In the genomic region with DNA sequence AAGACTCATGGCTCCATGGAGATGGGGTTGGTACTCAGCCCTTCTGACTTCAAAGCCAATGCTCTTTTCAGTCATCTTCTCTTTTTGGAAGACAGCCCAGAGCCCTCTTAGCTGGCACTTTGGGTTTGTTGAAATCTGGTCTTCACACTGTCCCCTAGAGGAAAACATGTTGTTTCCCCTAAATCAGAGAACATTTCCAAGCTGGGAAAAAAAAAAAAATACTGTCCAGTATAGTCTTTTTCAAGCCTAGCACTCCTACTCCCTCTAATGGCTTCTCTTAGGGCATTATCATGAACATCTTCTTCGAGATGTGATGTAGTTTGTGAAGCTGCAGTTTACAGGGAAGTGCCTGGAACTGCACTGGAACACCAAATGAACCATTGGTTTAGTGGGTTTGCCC, we compare ENCODE assay signal across 7 cellular contexts. TPM values are rescaled to one million over a fixed set of nuclear protein-coding genes. Genes with fewer than 3 reads are reported as not detected.
DNase-seq lines count a peak whose midpoint lies in the region; ATAC-seq, FAIRE-seq and TF ChIP-seq lines count a peak whose summit lies in the region.

No MANE protein-coding gene starts in this region.

- H3K56ac ChIP-seq in H1 (replicated peaks; ENCODE audit: insufficient read length, low read depth, low read length): no peak overlapping the region

- peak in 1 of 2 experiments; percentile 16; a peak in 1 of 4 replicates for TF ChIP-seq RAD21 in H1 (IDR thresholded peaks at IDR 0.05 in 1 of 2, conservative IDR thresholded peaks at IDR 0.05 in 1 of 2; ENCODE audit: low read depth in 2 of 2, low read length in 2 of 2)

- TF ChIP-seq POLR2A in H1 (IDR thresholded peaks at IDR 0.05; ENCODE audit: control extremely low read depth in 1 of 2, low read depth in 2 of 2, low read length in 2 of 2): no peak

- peaks cover 0 to 11% (median 5%) of the 10 kb centered on the region in 4 experiments; a peak in 6 of 7 replicates for H3K4me1 ChIP-seq in H1 (replicated peaks in 1 of 4; ENCODE audit: control insufficient read depth in 3 of 4, insufficient read depth in 4 of 4, low read length in 3 of 4)

- TF ChIP-seq EP300 in H1 (IDR thresholded peaks at IDR 0.05; ENCODE audit: borderline replicate concordance in 1 of 2, low read depth in 2 of 2, low read length in 2 of 2): no peak

- peaks cover 8% of the 10 kb centered on the region for H3K23me2 ChIP-seq in H1 (ENCODE audit: low read depth, low read length)

- no peak overlapping the region for H4K8ac ChIP-seq in H1 (ENCODE audit: extremely low read depth, insufficient read depth, low read length)

- H3K36me3 ChIP-seq in GM06990 (ENCODE audit: control insufficient read depth, insufficient read depth, low read length) (no peaks in the 10 kb centered on the region), H1 (ENCODE audit: control insufficient read depth in 2 of 4, insufficient read depth in 4 of 4, low read length in 3 of 4) (peaks cover 0 to 7% (median 0%) of the 10 kb centered on the region in 4 experiments; a peak in 1 of 8 replicates)

- no peak overlapping the region for H2BK120ac ChIP-seq in H1 (replicated peaks; ENCODE audit: low read depth, low read length)

- H2BK15ac ChIP-seq in H1 (ENCODE audit: low read length): no peak overlapping the region

- FAIRE-seq in H1 (lab: Jason Lieb, UNC): no peak

- POLR2A ChIA-PET in H1 (lab: Charles Lee; ENCODE audit: partially characterized antibody): no interaction called here

- 82% methylated on average over 1 of the region's 1 CpG; no CpG with 5 or more reads in 1 of the 2 experiments for WGBS in H1 (ENCODE audit: extremely low coverage in 1 of 2, insufficient coverage in 1 of 2, insufficient read length in 1 of 2, insufficient replicate concordance in 2 of 2, low coverage in 1 of 2, low lambda C conversion rate in 2 of 2, missing lambda C conversion rate in 1 of 2), 2 experiments

- H3K4me3 ChIP-seq in GM06990 (replicated peaks; ENCODE audit: low read depth, low read length) (no peak overlapping the region), H1 (ENCODE audit: extremely low read depth in 1 of 4, insufficient read depth in 2 of 4, low read depth in 3 of 4, low read length in 4 of 4) (no peak overlapping the region)

- H2BK5ac ChIP-seq in H1 (ENCODE audit: low read depth, low read length): no peak overlapping the region

- H4K5ac ChIP-seq in H1 (ENCODE audit: insufficient read length, low read depth, low read length): no peak overlapping the region

- no peak overlapping the region for H3K4me2 ChIP-seq in H1 (ENCODE audit: insufficient read depth in 1 of 2, low read depth in 2 of 2, low read length in 2 of 2)

- no peak for DNase-seq in GM06990 (ENCODE audit: extremely low read depth, insufficient read length)
- peak; percentile 29 to 45 for DNase-seq in NCI-H446 (lab: John Stamatoyannopoulos, UW)
- DNase-seq in H1 (ENCODE audit: low read depth in 1 of 2, low spot score in 2 of 2): no peak
- DNase-seq in renal cortical epithelial cell (ENCODE audit: low read depth): peak; percentile 67
- no peak for DNase-seq in NCI-H2081 (lab: John Stamatoyannopoulos, UW)

- H3K4ac ChIP-seq in H1 (replicated peaks; ENCODE audit: insufficient read length, low read depth, low read length): no peak overlapping the region

- no peak overlapping the region for H4K91ac ChIP-seq in H1 (replicated peaks; ENCODE audit: insufficient read length, low read length)

- peaks cover 0 to 15% of the 10 kb centered on the region in 2 experiments; a peak in 3 of 4 replicates for H3K79me2 ChIP-seq in H1 (ENCODE audit: control insufficient read depth in 1 of 2, insufficient read depth in 2 of 2, low read length in 2 of 2)

- H3K79me1 ChIP-seq in H1 (ENCODE audit: low read depth, low read length): no peaks in the 10 kb centered on the region

- CTCF ChIA-PET in H1 (lab: Charles Lee; ENCODE audit: partially characterized antibody): interaction anchor here (0.6 to 1.5 kb wide), 6 partner anchors 28 to 108 kb away, joined by 3 to 4 read pairs (median 3); no protein-coding TSS in a partner anchor

- no peaks in the 10 kb centered on the region for H3K9me3 ChIP-seq in H1 (ENCODE audit: insufficient read depth in 2 of 2, low read depth in 1 of 2, low read length in 1 of 2)

- H3K27me3 ChIP-seq in GM06990 (replicated peaks; ENCODE audit: control insufficient read depth, insufficient read depth, low read length) (no peaks in the 10 kb centered on the region), H1 (replicated peaks in 1 of 4; ENCODE audit: control insufficient read depth in 3 of 4, extremely low read depth in 1 of 4, insufficient read depth in 3 of 4, low read length in 3 of 4) (no peaks in the 10 kb centered on the region)

- H3K18ac ChIP-seq in H1 (ENCODE audit: extremely low read depth, low read length): no peak overlapping the region

- ATAC-seq in GM19463 (IDR thresholded peaks at IDR 0.05; ENCODE audit: unreplicated experiment) (no peak), HG02973 (IDR thresholded peaks at IDR 0.05; ENCODE audit: unreplicated experiment) (no peak)

- no peak overlapping the region for H2AK5ac ChIP-seq in H1 (ENCODE audit: low read depth, low read length)

- no peak overlapping the region for H3K9ac ChIP-seq in H1 (replicated peaks in 1 of 4; ENCODE audit: extremely low read depth in 1 of 4, low read depth in 3 of 4, low read length in 3 of 4)

- 0 out of 2 replicates have a peak overlapping the region, but pooled peaks have one; percentile 10 for H2AFZ ChIP-seq in H1 (ENCODE audit: low read length)

- peaks cover 0 to 3% of the 10 kb centered on the region in 2 experiments for H4K20me1 ChIP-seq in H1 (replicated peaks in 1 of 2; ENCODE audit: control insufficient read depth in 1 of 2, insufficient read depth in 2 of 2, low read length in 2 of 2)

- no peak overlapping the region for H3K27ac ChIP-seq in H1 (ENCODE audit: low read depth, low read length)

- H2BK12ac ChIP-seq in H1 (ENCODE audit: low read depth, low read length): no peak overlapping the region

- no peak overlapping the region for H3K14ac ChIP-seq in H1 (ENCODE audit: insufficient read length)

- H2BK20ac ChIP-seq in H1 (ENCODE audit: low read length): no peak overlapping the region

- no peak overlapping the region for H3K23ac ChIP-seq in H1 (ENCODE audit: insufficient read length)

- TF ChIP-seq CTCF in GM06990 (IDR thresholded peaks at IDR 0.05; ENCODE audit: insufficient read depth, low read length, poor library complexity, severe bottlenecking): peak; percentile 28
- TF ChIP-seq CTCF in H1 (IDR thresholded peaks at IDR 0.05; ENCODE audit: control extremely low read depth in 1 of 3, insufficient read depth in 1 of 3, low read depth in 1 of 3, low read length in 3 of 3): peak in 1 of 3 experiments; percentile 22; a peak in 2 of 4 replicates

TF ChIP-seq in H1, 55 proteins besides CTCF, POLR2A, EP300 and RAD21:
- TF ChIP-seq EZH2 (IDR thresholded peaks at IDR 0.05; ENCODE audit: low read depth, low read length, severe bottlenecking) (no peak), BCL11A (IDR thresholded peaks at IDR 0.05; ENCODE audit: low read depth in 2 of 2, low read length in 2 of 2) (no peak), EGR1 (IDR thresholded peaks at IDR 0.05; ENCODE audit: borderline replicate concordance, low read depth, low read length) (no peak), TCF12 (IDR thresholded peaks at IDR 0.05; ENCODE audit: low read depth, low read length) (no peak), TBP (IDR thresholded peaks at IDR 0.05; ENCODE audit: low read depth, low read length) (no peak)
- TF ChIP-seq, protein P1, sequence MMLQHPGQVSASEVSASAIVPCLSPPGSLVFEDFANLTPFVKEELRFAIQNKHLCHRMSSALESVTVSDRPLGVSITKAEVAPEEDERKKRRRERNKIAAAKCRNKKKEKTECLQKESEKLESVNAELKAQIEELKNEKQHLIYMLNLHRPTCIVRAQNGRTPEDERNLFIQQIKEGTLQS (IDR thresholded peaks at IDR 0.05; ENCODE audit: insufficient read depth, low read depth, low read length): no peak

RNA-seq across cellular contexts. Expression of a gene that starts 3.0 kb away (rescaled TPM):
- 86.0 and 90.1 TPM in 2 replicates for total RNA-seq in H1 (2021; fragmentation: NEBNext Ultra II Directional; extraction: Animal tissue kit (Norgen Biotek cat#: 25700))
- 58.3 and 99.1 TPM in 2 replicates for polyA plus RNA-seq in H1 (2011; rRNA removed)
- 89.5 TPM for polyA plus RNA-seq in H1 (2011; cell fraction: cytosol; rRNA removed)
- polyA plus RNA-seq in H1 (2011; cell fraction: nucleus; rRNA removed): 89.6 TPM
- 68.2 to 87.6 TPM (median 85.2 TPM) in 4 replicates for polyA plus RNA-seq in H1 (2012, experiment 1 of 2)
- 12.2 TPM for polyA plus RNA-seq in H1 (2012, experiment 2 of 2)
- polyA plus RNA-seq in H1 (2013, experiment 1 of 2): 54.4 TPM
- polyA plus RNA-seq in H1 (2013, experiment 2 of 2): 49.8 TPM
- 283 and 372 TPM in 2 replicates for polyA minus RNA-seq in H1 (2011; rRNA and poly(A)+ RNA removed)
- 72.1 TPM for polyA minus RNA-seq in H1 (2011; cell fraction: cytosol; rRNA and poly(A)+ RNA removed)
- polyA minus RNA-seq in H1 (2011; cell fraction: nucleus; rRNA and poly(A)+ RNA removed): 121 TPM
- 62.9 and 86.6 TPM in 2 replicates for total RNA-seq in renal cortical epithelial cell

RNA-seq across cellular contexts. Expression of a gene that starts 5.0 kb away (rescaled TPM):
- 16.1 and 18.0 TPM in 2 replicates for total RNA-seq in H1 (2021; fragmentation: NEBNext Ultra II Directional; extraction: Animal tissue kit (Norgen Biotek cat#: 25700))
- polyA plus RNA-seq in H1 (2011; rRNA removed): 6.5 and 8.2 TPM in 2 replicates
- polyA plus RNA-seq in H1 (2011; cell fraction: cytosol; rRNA removed): 5.0 TPM
- polyA plus RNA-seq in H1 (2011; cell fraction: nucleus; rRNA removed): 13.3 TPM
- 6.5 to 9.1 TPM (median 8.5 TPM) in 4 replicates for polyA plus RNA-seq in H1 (2012, experiment 1 of 2)
- 2.3 TPM for polyA plus RNA-seq in H1 (2012, experiment 2 of 2)
- polyA plus RNA-seq in H1 (2013, experiment 1 of 2): 6.6 TPM
- 5.9 TPM for polyA plus RNA-seq in H1 (2013, experiment 2 of 2)
- polyA minus RNA-seq in H1 (2011; rRNA and poly(A)+ RNA removed): 8.5 and 8.9 TPM in 2 replicates
- polyA minus RNA-seq in H1 (2011; cell fraction: cytosol; rRNA and poly(A)+ RNA removed): 7.5 TPM
- polyA minus RNA-seq in H1 (2011; cell fraction: nucleus; rRNA and poly(A)+ RNA removed): 11.6 TPM
- 6.8 and 22.1 TPM in 2 replicates for total RNA-seq in renal cortical epithelial cell

Comparison
In these comparisons a context has a peak if more than half of its experiments do, and no peak if none do; other contexts are left out.
1. DNase-seq: peak in NCI-H446 (2 of 2) and renal cortical epithelial cell (single experiment); none in GM06990 (single experiment), H1 (0 of 2) and NCI-H2081 (0 of 2).